1 cellular context compared by ENCODE assay signal in the genomic region with DNA sequence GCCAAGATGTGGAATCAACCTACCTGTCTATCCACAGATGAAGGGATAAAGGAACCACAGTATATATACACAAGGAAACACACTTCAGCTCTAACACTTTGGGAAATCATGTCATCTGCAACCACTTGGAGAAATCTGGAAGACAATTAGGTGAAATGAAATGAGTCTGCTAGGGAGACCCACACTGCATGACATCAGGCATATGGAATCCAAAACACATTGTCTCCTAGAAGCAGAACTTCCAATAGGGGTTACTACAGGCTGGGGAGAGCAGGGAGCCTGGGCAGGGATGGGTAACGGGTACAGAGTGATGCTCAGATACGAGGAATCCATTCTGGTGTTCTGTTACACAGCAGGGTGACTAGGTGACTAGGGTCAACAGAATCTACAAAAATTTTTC.
TF ChIP-seq lines count a peak whose summit lies in the region.

No MANE protein-coding gene starts in this region.

TF ChIP-seq in GM12878, 131 proteins besides CTCF, POLR2A, EP300 and RAD21:
- no peak for TF ChIP-seq YY1 (IDR thresholded peaks at IDR 0.05; ENCODE audit: low read depth, low read length)
- TF ChIP-seq, protein P1, sequence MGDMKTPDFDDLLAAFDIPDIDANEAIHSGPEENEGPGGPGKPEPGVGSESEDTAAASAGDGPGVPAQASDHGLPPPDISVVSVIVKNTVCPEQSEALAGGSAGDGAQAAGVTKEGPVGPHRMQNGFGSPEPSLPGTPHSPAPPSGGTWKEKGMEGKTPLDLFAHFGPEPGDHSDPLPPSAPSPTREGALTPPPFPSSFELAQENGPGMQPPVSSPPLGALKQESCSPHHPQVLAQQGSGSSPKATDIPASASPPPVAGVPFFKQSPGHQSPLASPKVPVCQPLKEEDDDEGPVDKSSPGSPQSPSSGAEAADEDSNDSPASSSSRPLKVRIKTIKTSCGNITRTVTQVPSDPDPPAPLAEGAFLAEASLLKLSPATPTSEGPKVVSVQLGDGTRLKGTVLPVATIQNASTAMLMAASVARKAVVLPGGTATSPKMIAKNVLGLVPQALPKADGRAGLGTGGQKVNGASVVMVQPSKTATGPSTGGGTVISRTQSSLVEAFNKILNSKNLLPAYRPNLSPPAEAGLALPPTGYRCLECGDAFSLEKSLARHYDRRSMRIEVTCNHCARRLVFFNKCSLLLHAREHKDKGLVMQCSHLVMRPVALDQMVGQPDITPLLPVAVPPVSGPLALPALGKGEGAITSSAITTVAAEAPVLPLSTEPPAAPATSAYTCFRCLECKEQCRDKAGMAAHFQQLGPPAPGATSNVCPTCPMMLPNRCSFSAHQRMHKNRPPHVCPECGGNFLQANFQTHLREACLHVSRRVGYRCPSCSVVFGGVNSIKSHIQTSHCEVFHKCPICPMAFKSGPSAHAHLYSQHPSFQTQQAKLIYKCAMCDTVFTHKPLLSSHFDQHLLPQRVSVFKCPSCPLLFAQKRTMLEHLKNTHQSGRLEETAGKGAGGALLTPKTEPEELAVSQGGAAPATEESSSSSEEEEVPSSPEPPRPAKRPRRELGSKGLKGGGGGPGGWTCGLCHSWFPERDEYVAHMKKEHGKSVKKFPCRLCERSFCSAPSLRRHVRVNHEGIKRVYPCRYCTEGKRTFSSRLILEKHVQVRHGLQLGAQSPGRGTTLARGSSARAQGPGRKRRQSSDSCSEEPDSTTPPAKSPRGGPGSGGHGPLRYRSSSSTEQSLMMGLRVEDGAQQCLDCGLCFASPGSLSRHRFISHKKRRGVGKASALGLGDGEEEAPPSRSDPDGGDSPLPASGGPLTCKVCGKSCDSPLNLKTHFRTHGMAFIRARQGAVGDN (IDR thresholded peaks at IDR 0.05): no peak
- TF ChIP-seq SMAD5 (IDR thresholded peaks at IDR 0.05; ENCODE audit: low read depth): no peak
- TF ChIP-seq WRNIP1 (IDR thresholded peaks at IDR 0.05; ENCODE audit: borderline replicate concordance, low read depth, low read length): no peak
- TF ChIP-seq, protein P2, sequence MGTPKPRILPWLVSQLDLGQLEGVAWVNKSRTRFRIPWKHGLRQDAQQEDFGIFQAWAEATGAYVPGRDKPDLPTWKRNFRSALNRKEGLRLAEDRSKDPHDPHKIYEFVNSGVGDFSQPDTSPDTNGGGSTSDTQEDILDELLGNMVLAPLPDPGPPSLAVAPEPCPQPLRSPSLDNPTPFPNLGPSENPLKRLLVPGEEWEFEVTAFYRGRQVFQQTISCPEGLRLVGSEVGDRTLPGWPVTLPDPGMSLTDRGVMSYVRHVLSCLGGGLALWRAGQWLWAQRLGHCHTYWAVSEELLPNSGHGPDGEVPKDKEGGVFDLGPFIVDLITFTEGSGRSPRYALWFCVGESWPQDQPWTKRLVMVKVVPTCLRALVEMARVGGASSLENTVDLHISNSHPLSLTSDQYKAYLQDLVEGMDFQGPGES (IDR thresholded peaks at IDR 0.05): no peak
- TF ChIP-seq CBFB (IDR thresholded peaks at IDR 0.05; ENCODE audit: low read depth): no peak
- no peak for TF ChIP-seq ZNF622 (IDR thresholded peaks at IDR 0.05)
- TF ChIP-seq, protein P3, sequence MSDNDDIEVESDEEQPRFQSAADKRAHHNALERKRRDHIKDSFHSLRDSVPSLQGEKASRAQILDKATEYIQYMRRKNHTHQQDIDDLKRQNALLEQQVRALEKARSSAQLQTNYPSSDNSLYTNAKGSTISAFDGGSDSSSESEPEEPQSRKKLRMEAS (IDR thresholded peaks at IDR 0.05; ENCODE audit: low read depth, low read length): no peak
- TF ChIP-seq, protein P4, sequence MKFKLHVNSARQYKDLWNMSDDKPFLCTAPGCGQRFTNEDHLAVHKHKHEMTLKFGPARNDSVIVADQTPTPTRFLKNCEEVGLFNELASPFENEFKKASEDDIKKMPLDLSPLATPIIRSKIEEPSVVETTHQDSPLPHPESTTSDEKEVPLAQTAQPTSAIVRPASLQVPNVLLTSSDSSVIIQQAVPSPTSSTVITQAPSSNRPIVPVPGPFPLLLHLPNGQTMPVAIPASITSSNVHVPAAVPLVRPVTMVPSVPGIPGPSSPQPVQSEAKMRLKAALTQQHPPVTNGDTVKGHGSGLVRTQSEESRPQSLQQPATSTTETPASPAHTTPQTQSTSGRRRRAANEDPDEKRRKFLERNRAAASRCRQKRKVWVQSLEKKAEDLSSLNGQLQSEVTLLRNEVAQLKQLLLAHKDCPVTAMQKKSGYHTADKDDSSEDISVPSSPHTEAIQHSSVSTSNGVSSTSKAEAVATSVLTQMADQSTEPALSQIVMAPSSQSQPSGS (IDR thresholded peaks at IDR 0.05; ENCODE audit: low read length): no peak
- no peak for TF ChIP-seq ZNF207 (IDR thresholded peaks at IDR 0.05; ENCODE audit: borderline replicate concordance)
- no peak for TF ChIP-seq SREBF2 (IDR thresholded peaks at IDR 0.05; ENCODE audit: low read length)
- TF ChIP-seq RUNX3 (IDR thresholded peaks at IDR 0.05; ENCODE audit: low read length): no peak
- no peak for TF ChIP-seq BCL11A (IDR thresholded peaks at IDR 0.05; ENCODE audit: low read depth, low read length)
- TF ChIP-seq HDAC2 (IDR thresholded peaks at IDR 0.05): no peak
- TF ChIP-seq GABPA (IDR thresholded peaks at IDR 0.05; ENCODE audit: low read depth): no peak
- TF ChIP-seq MTA2 (IDR thresholded peaks at IDR 0.05; ENCODE audit: low read depth): no peak
- TF ChIP-seq, protein P5, sequence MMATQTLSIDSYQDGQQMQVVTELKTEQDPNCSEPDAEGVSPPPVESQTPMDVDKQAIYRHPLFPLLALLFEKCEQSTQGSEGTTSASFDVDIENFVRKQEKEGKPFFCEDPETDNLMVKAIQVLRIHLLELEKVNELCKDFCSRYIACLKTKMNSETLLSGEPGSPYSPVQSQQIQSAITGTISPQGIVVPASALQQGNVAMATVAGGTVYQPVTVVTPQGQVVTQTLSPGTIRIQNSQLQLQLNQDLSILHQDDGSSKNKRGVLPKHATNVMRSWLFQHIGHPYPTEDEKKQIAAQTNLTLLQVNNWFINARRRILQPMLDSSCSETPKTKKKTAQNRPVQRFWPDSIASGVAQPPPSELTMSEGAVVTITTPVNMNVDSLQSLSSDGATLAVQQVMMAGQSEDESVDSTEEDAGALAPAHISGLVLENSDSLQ (IDR thresholded peaks at IDR 0.05): no peak
- no peak for TF ChIP-seq IKZF1 (conservative IDR thresholded peaks at IDR 0.05)
- no peak for TF ChIP-seq ESRRA (IDR thresholded peaks at IDR 0.05; ENCODE audit: low read length)
- TF ChIP-seq, protein P6, sequence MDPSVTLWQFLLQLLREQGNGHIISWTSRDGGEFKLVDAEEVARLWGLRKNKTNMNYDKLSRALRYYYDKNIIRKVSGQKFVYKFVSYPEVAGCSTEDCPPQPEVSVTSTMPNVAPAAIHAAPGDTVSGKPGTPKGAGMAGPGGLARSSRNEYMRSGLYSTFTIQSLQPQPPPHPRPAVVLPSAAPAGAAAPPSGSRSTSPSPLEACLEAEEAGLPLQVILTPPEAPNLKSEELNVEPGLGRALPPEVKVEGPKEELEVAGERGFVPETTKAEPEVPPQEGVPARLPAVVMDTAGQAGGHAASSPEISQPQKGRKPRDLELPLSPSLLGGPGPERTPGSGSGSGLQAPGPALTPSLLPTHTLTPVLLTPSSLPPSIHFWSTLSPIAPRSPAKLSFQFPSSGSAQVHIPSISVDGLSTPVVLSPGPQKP (IDR thresholded peaks at IDR 0.05; ENCODE audit: low read depth, low read length): no peak
